Comparison of ENCODE assay signal across 8 cellular contexts in the genomic region with DNA sequence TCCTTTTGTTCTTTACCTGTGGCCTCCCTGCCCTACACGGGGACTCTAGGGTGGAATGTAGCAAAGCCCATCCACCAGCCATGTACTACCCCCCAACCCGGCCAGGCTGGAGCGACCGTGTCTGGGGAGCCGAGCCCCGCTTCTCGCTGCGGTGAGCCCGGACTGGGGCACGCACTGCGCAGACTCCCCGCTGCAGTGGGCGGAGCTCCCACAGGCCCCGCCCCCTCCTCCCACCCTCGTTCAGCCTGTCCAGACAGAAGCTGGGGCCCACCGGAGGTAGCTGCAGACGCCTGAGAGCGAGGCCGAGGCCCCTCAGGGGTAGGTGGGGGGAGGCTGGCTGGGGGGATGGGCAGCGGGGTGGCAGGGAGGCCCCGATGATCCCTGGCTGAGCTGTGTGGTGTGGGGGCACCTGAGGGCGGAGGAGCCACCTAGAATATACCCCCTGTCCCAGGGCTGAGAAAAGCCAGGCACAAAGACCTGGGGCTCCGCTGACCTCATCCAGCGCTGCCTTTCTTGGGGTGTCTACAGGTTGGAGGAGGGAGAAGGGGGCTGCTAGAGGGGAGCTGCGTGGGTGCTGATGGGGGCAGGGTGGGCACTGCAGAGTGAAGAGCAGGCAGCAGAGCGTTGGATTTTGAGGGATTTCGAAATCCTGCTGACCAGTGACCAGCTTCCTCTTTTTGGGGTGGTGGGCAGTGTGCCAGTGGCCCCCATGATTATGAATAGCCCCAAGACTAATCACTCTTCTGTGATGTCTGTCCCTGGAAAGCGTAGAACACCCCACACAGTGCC. TPM values are rescaled to one million over a fixed set of nuclear protein-coding genes. Genes with fewer than 3 reads are reported as not detected.
DNase-seq lines count a peak whose midpoint lies in the region; ATAC-seq, FAIRE-seq and TF ChIP-seq lines count a peak whose summit lies in the region.

No MANE protein-coding gene starts in this region.

- H3K27me3 ChIP-seq in HCT116 (ENCODE audit: insufficient read depth, low read length) (no peaks in the 10 kb centered on the region), lower lobe of right lung (ENCODE audit: low read depth) (no peaks in the 10 kb centered on the region)

- no peak for TF ChIP-seq POLR2A in HCT116 (IDR thresholded peaks at IDR 0.05; ENCODE audit: borderline replicate concordance, extremely low read depth, insufficient read depth, insufficient read length)

- POLR2A ChIA-PET in AG04449 (lab: Yijun Ruan, JAX), result interaction anchor here (0.6 to 1.0 kb wide), 4 partner anchors 8 to 87 kb away, joined by 3 to 4 read pairs (median 3); no protein-coding TSS in a partner anchor
- POLR2A ChIA-PET in HCT116 (lab: Charles Lee), result no interaction called here

- no TSS peak for BruUV-seq in HCT116 (replicated peaks; lab: Mats Ljungman, UMichigan)

- intact Hi-C loops in HCT116 (cut with micrococcal nuclease) (no loop called here), lower lobe of right lung (cut with DNase I) (no loop called here)

- CTCF ChIA-PET in AG04449 (lab: Yijun Ruan, JAX) (interaction anchor here (0.8 to 3.4 kb wide), 3 partner anchors 10 to 225 kb away, joined by 3 to 17 read pairs (median 3); no protein-coding TSS in a partner anchor), HCT116 (lab: Charles Lee) (no interaction called here)

- no peak for DNase-seq in AG04449 (ENCODE audit: low read depth, low spot score)
- DNase-seq in HCT116 (ENCODE audit: low read depth, low spot score), result no peak
- peak; percentile 5 for DNase-seq in activated CD4-positive, CD25-positive, alpha-beta regulatory T cell treated with anti-CD3 and anti-CD28 coated beads, Interleukin-2, amount 50 U/mL, for 16 hours (ENCODE audit: low read depth, low spot score)
- DNase-seq in ecto neural progenitor cell (ENCODE audit: low spot score), result peak; percentile 96
- DNase-seq in lower lobe of right lung, result peak; percentile 83
- DNase-seq in stimulated activated CD4-positive, alpha-beta T cell treated with anti-CD3 and anti-CD28 coated beads, TNF-alpha, amount 100 ng/mL, for 1 hour (ENCODE audit: low read depth in 3 of 3, low spot score in 1 of 3), result peak in 2 of 3 donors; percentile 9 to 50
- DNase-seq in D721Med (ENCODE audit: insufficient read length, low spot score), result no peak
- no peak for DNase-seq in HK-2 (ENCODE audit: unreplicated experiment)

- H3K79me2 ChIP-seq in HCT116 (ENCODE audit: insufficient read depth, low read length), result no peaks in the 10 kb centered on the region

- H3K9me3 ChIP-seq in HCT116 (ENCODE audit: control insufficient read depth in 1 of 2, insufficient read depth in 1 of 2, low read depth in 1 of 2, low read length in 2 of 2), result no peaks in the 10 kb centered on the region
- H3K9me3 ChIP-seq in lower lobe of right lung, result no peaks in the 10 kb centered on the region

- RAD21 ChIA-PET in HCT116 (lab: Charles Lee; ENCODE audit: low non-redundant PET in 1 of 2, low total read pairs in 2 of 2, uncharacterized antibody in 2 of 2, unreplicated experiment in 2 of 2), result interaction anchor here in 1 of 2 experiments (0.5 kb wide), 1 partner anchor 1120 kb away, joined by 3 read pairs; no protein-coding TSS in a partner anchor

- no peak for TF ChIP-seq RAD21 in HCT116 (IDR thresholded peaks at IDR 0.05; ENCODE audit: low read depth)

- no peak overlapping the region for H3K27ac ChIP-seq in HCT116 (ENCODE audit: low read depth, low read length)
- H3K27ac ChIP-seq in lower lobe of right lung, result peak overlapping the region; percentile 60

- H3K4me1 ChIP-seq in HCT116 (ENCODE audit: control insufficient read depth in 1 of 2, insufficient read depth in 2 of 2, low read length in 2 of 2), result no peaks in the 10 kb centered on the region
- H3K4me1 ChIP-seq in lower lobe of right lung, result peaks cover 45% of the 10 kb centered on the region

- H4K20me1 ChIP-seq in HCT116 (ENCODE audit: insufficient read depth), result no peaks in the 10 kb centered on the region

- TF ChIP-seq CTCF in AG04449 (IDR thresholded peaks at IDR 0.05; ENCODE audit: insufficient read depth, low read length, missing control alignments) (no peak), HCT116 (IDR thresholded peaks at IDR 0.05 in 2 of 3, conservative IDR thresholded peaks at IDR 0.05 in 1 of 3; ENCODE audit: borderline replicate concordance in 1 of 3, insufficient read depth in 1 of 3, low read depth in 2 of 3, low read length in 2 of 3) (no peak), lower lobe of right lung (IDR thresholded peaks at IDR 0.05) (no peak), D721Med (IDR thresholded peaks at IDR 0.05; ENCODE audit: insufficient read depth, missing control alignments) (no peak)

- ATAC-seq in HCT116, result peak; percentile 27
- ATAC-seq in lower lobe of right lung, result peak; percentile 91 to 93

- H3K4me3 ChIP-seq in AG04449 (ENCODE audit: low read depth, low read length) (peak overlapping the region; percentile 66), HCT116 (replicated peaks in 1 of 2; ENCODE audit: low read depth in 1 of 2, low read length in 2 of 2) (no peak overlapping the region), lower lobe of right lung (peak overlapping the region; percentile 49)

- peaks cover 0 to 5% of the 10 kb centered on the region in 2 experiments; a peak in 2 of 4 replicates for H3K36me3 ChIP-seq in HCT116 (ENCODE audit: control insufficient read depth in 1 of 2, insufficient read depth in 2 of 2, low read length in 2 of 2)
- peaks cover 44% of the 10 kb centered on the region for H3K36me3 ChIP-seq in lower lobe of right lung

- no peak for FAIRE-seq in D721Med (lab: Jason Lieb, UNC)

- no peak overlapping the region for H2AFZ ChIP-seq in HCT116 (ENCODE audit: low read depth, low read length, poor library complexity, severe bottlenecking)

- H3K4me2 ChIP-seq in HCT116 (ENCODE audit: low read length), result no peak overlapping the region

- no peaks in the 10 kb centered on the region for H3K9me2 ChIP-seq in HCT116 (ENCODE audit: insufficient read depth)

- H3K9ac ChIP-seq in HCT116 (ENCODE audit: low read length), result no peak overlapping the region

TF ChIP-seq in HCT116, 20 proteins besides CTCF, POLR2A, EP300 and RAD21:
- TF ChIP-seq EZH2phosphoT487 (IDR thresholded peaks at IDR 0.05; ENCODE audit: borderline replicate concordance), result no peak
- TF ChIP-seq, protein P1, sequence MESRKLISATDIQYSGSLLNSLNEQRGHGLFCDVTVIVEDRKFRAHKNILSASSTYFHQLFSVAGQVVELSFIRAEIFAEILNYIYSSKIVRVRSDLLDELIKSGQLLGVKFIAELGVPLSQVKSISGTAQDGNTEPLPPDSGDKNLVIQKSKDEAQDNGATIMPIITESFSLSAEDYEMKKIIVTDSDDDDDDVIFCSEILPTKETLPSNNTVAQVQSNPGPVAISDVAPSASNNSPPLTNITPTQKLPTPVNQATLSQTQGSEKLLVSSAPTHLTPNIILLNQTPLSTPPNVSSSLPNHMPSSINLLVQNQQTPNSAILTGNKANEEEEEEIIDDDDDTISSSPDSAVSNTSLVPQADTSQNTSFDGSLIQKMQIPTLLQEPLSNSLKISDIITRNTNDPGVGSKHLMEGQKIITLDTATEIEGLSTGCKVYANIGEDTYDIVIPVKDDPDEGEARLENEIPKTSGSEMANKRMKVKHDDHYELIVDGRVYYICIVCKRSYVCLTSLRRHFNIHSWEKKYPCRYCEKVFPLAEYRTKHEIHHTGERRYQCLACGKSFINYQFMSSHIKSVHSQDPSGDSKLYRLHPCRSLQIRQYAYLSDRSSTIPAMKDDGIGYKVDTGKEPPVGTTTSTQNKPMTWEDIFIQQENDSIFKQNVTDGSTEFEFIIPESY (IDR thresholded peaks at IDR 0.05; ENCODE audit: extremely low read depth, insufficient replicate concordance, low read length), result no peak
- TF ChIP-seq MAX (IDR thresholded peaks at IDR 0.05), result no peak
- no peak for TF ChIP-seq POLR2AphosphoS5 (IDR thresholded peaks at IDR 0.05; ENCODE audit: low read depth, low read length)
- TF ChIP-seq EZH2 (IDR thresholded peaks at IDR 0.05), result no peak
- TF ChIP-seq SP1 (IDR thresholded peaks at IDR 0.05; ENCODE audit: low read depth), result no peak
- TF ChIP-seq ZNF274 (IDR thresholded peaks at IDR 0.05; ENCODE audit: low read depth, low read length), result no peak
- TF ChIP-seq SIN3A (IDR thresholded peaks at IDR 0.05; ENCODE audit: low read depth), result no peak
- no peak for TF ChIP-seq CEBPB (IDR thresholded peaks at IDR 0.05; ENCODE audit: low read depth)
- no peak for TF ChIP-seq EGR1 (IDR thresholded peaks at IDR 0.05; ENCODE audit: low read depth)

RNA-seq across cellular contexts. Expression of gene PLD3, which starts 17.3 kb away (rescaled TPM):
- total RNA-seq in HCT116 (2021; ENCODE audit: unreplicated experiment), result 123 TPM
- polyA plus RNA-seq in HCT116 (2012), result 233 and 251 TPM in 2 replicates
- total RNA-seq in lower lobe of right lung, result 355 TPM

RNA-seq across cellular contexts. Expression of gene C19orf47, which starts 17.6 kb away (rescaled TPM):
- 18.0 TPM for total RNA-seq in HCT116 (2021; ENCODE audit: unreplicated experiment)
- polyA plus RNA-seq in HCT116 (2012), result 10.0 and 12.5 TPM in 2 replicates
- total RNA-seq in lower lobe of right lung, result 15.7 TPM

RNA-seq across cellular contexts. Expression of gene HIPK4, which starts 24.2 kb away (rescaled TPM):
- 0.74 TPM for total RNA-seq in HCT116 (2021; ENCODE audit: unreplicated experiment)
- 0.61 and 0.77 TPM in 2 replicates for polyA plus RNA-seq in HCT116 (2012)
- total RNA-seq in lower lobe of right lung, result 0.21 TPM

RNA-seq across cellular contexts. Expression of gene PRX, which starts 47.4 kb away (rescaled TPM):
- 4.8 TPM for total RNA-seq in HCT116 (2021; ENCODE audit: unreplicated experiment)
- 4.8 and 5.1 TPM in 2 replicates for polyA plus RNA-seq in HCT116 (2012)
- 51.5 TPM for total RNA-seq in lower lobe of right lung

RNA-seq across cellular contexts. Expression of gene SERTAD1, which starts 60.0 kb away (rescaled TPM):
- total RNA-seq in HCT116 (2021; ENCODE audit: unreplicated experiment) (30.3 TPM), lower lobe of right lung (17.6 TPM)
- 44.7 and 48.8 TPM in 2 replicates for polyA plus RNA-seq in HCT116 (2012)

Comparison
In these comparisons a context has a peak if more than half of its experiments do, and no peak if none do; other contexts are left out.
1. DNase-seq: peak in activated CD4-positive, CD25-positive, alpha-beta regulatory T cell treated with anti-CD3 and anti-CD28 coated beads, Interleukin-2, amount 50 U/mL, for 16 hours (single experiment), ecto neural progenitor cell (single experiment), lower lobe of right lung (single experiment) and stimulated activated CD4-positive, alpha-beta T cell treated with anti-CD3 and anti-CD28 coated beads, TNF-alpha, amount 100 ng/mL, for 1 hour (2 of 3); none in AG04449 (single experiment), HCT116 (single experiment), D721Med (single experiment) and HK-2 (single experiment).
2. H3K4me3 ChIP-seq: peak in AG04449 (single experiment) and lower lobe of right lung (single experiment); none in HCT116 (0 of 2).